Comparison of ENCODE assay signal across 8 cellular contexts in genomic region chr7:74083117-74083876, GRCh38. TPM values are rescaled to one million over a fixed set of nuclear protein-coding genes. Genes with fewer than 3 reads are reported as not detected.
DNase-seq lines count a peak whose midpoint lies in the region; ATAC-seq and TF ChIP-seq lines count a peak whose summit lies in the region.

Gene LIMK1 (plus strand): TSS chr7:74083804. CDS start chr7:74083991, 187 bp downstream.

- TF ChIP-seq CTCF in C4-2B (conservative IDR thresholded peaks at IDR 0.05), result no peak
- TF ChIP-seq CTCF in endodermal cell (conservative IDR thresholded peaks at IDR 0.05), result no peak

- peak within 1 kb of the TSS; percentile 76 for H3K27ac ChIP-seq in C4-2B
- H3K27ac ChIP-seq in endodermal cell (ENCODE audit: low read depth, low read length), result peak within 1 kb of the TSS; percentile 94

- H3K4me3 ChIP-seq in endodermal cell (ENCODE audit: low read length), result peak within 1 kb of the TSS; percentile 84

- H3K4me1 Mint-ChIP-seq in activated CD8-positive, alpha-beta memory T cell treated with anti-CD3 and anti-CD28 coated beads, Interleukin-2, amount 10 ng/mL, durations not matched to agents 7 days and 5 days, result peaks cover 12% of the 10 kb centered on the region
- H3K4me1 Mint-ChIP-seq in endodermal cell, result peaks cover 6% of the 10 kb centered on the region

- H3K4me3 Mint-ChIP-seq in activated CD8-positive, alpha-beta memory T cell treated with anti-CD3 and anti-CD28 coated beads, Interleukin-2, amount 10 ng/mL, durations not matched to agents 7 days and 5 days, result peak within 1 kb of the TSS; percentile 75
- peak within 1 kb of the TSS; percentile 78 for H3K4me3 Mint-ChIP-seq in endodermal cell

- H3K36me3 Mint-ChIP-seq in activated CD8-positive, alpha-beta memory T cell treated with anti-CD3 and anti-CD28 coated beads, Interleukin-2, amount 10 ng/mL, durations not matched to agents 7 days and 5 days, result peaks cover 8% of the 10 kb centered on the region
- peaks cover 20% of the 10 kb centered on the region for H3K36me3 Mint-ChIP-seq in endodermal cell (ENCODE audit: low read depth)

- H3K9me3 ChIP-seq in endodermal cell (ENCODE audit: control insufficient read depth, low read length), result no peaks in the 10 kb centered on the region

- H3K27me3 Mint-ChIP-seq in activated CD8-positive, alpha-beta memory T cell treated with anti-CD3 and anti-CD28 coated beads, Interleukin-2, amount 10 ng/mL, durations not matched to agents 7 days and 5 days, result no peaks in the 10 kb centered on the region
- no peaks in the 10 kb centered on the region for H3K27me3 Mint-ChIP-seq in endodermal cell (ENCODE audit: insufficient read depth)

- 9 to 42% methylated on average over 11 to 69 of the region's 71 CpGs for WGBS in endodermal cell (ENCODE audit: insufficient coverage in 1 of 2, insufficient read length in 1 of 2), 2 experiments

- peak within 1 kb of the TSS; percentile 62 for H3K9ac ChIP-seq in endodermal cell (ENCODE audit: extremely low read depth, low read length, poor library complexity, severe bottlenecking)

- peak within 1 kb of the TSS; percentile 82 for H3K27ac Mint-ChIP-seq in activated CD8-positive, alpha-beta memory T cell treated with anti-CD3 and anti-CD28 coated beads, Interleukin-2, amount 10 ng/mL, durations not matched to agents 7 days and 5 days
- H3K27ac Mint-ChIP-seq in endodermal cell, result peak within 1 kb of the TSS; percentile 84

- peaks cover 14% of the 10 kb centered on the region for H3K36me3 ChIP-seq in endodermal cell (ENCODE audit: control insufficient read depth, insufficient read depth, low read length)

- no peaks in the 10 kb centered on the region for H3K9me3 Mint-ChIP-seq in activated CD8-positive, alpha-beta memory T cell treated with anti-CD3 and anti-CD28 coated beads, Interleukin-2, amount 10 ng/mL, durations not matched to agents 7 days and 5 days (ENCODE audit: low read depth)
- no peaks in the 10 kb centered on the region for H3K9me3 Mint-ChIP-seq in endodermal cell

- H3K27me3 ChIP-seq in endodermal cell (ENCODE audit: control insufficient read depth, insufficient read depth, low read length, poor library complexity, severe bottlenecking), result no peaks in the 10 kb centered on the region

- CTCF ChIA-PET in activated CD8-positive, alpha-beta memory T cell treated with anti-CD3 and anti-CD28 coated beads, Interleukin-2, amount 10 ng/mL, durations not matched to agents 7 days and 5 days (lab: Charles Lee), result interaction anchor here (0.6 to 4.5 kb wide), 6 partner anchors 14 to 318 kb away, joined by 3 to 31 read pairs (median 4); no protein-coding TSS in a partner anchor

- peak; percentile 71 for ATAC-seq in GM19372 (IDR thresholded peaks at IDR 0.05; ENCODE audit: low read depth, unreplicated experiment)
- peak; percentile 67 for ATAC-seq in HG03571 (IDR thresholded peaks at IDR 0.05; ENCODE audit: unreplicated experiment)
- peak; percentile 89 for ATAC-seq in activated CD8-positive, alpha-beta memory T cell treated with anti-CD3 and anti-CD28 coated beads, Interleukin-2, amount 10 ng/mL, durations not matched to agents 7 days and 5 days

- DNase-seq in NOMO-1 treated with DMSO at 0.1 percent for 48 hours (lab: John Stamatoyannopoulos, UW; ENCODE audit: unreplicated experiment), result peak; percentile 98
- DNase-seq in activated CD8-positive, alpha-beta memory T cell treated with anti-CD3 and anti-CD28 coated beads, Interleukin-2, amount 10 ng/mL, durations not matched to agents 7 days and 5 days, result peak; percentile 83
- peak; percentile 95 for DNase-seq in endodermal cell
- DNase-seq in mesenteric fat pad (ENCODE audit: low spot score), result peak; percentile 94
- peak; percentile 74 for DNase-seq in stimulated activated CD8-positive, alpha-beta memory T cell treated with anti-CD3 and anti-CD28 coated beads, Interleukin-12 subunit alpha, Interleukin-12 subunit beta, amount 100 ng/mL, for 4 hours (ENCODE audit: low read depth)

- H3K4me1 ChIP-seq in endodermal cell (ENCODE audit: control insufficient read depth, insufficient read depth, low read length), result peaks cover 10% of the 10 kb centered on the region

RNA-seq across cellular contexts. Expression of gene LIMK1, which starts in this region (rescaled TPM):
- 10 to 100 TPM; 44.8 to 49.5 TPM for total RNA-seq in activated CD8-positive, alpha-beta memory T cell treated with anti-CD3 and anti-CD28 coated beads, Interleukin-2, amount 10 ng/mL, durations not matched to agents 7 days and 5 days
- total RNA-seq in endodermal cell (10 to 100 TPM; 83.9 TPM), mesenteric fat pad (23.1 TPM)
- polyA plus RNA-seq in endodermal cell (2013, experiment 1 of 2), result 53.1 TPM
- 54.2 TPM for polyA plus RNA-seq in endodermal cell (2013, experiment 2 of 2)

Comparison
In these comparisons a context has a peak if more than half of its experiments do, and no peak if none do; other contexts are left out.
1. Peak in every context shown above with its lines: DNase-seq, ATAC-seq, H3K4me3 ChIP-seq and H3K27ac ChIP-seq.